In the genomic region with DNA sequence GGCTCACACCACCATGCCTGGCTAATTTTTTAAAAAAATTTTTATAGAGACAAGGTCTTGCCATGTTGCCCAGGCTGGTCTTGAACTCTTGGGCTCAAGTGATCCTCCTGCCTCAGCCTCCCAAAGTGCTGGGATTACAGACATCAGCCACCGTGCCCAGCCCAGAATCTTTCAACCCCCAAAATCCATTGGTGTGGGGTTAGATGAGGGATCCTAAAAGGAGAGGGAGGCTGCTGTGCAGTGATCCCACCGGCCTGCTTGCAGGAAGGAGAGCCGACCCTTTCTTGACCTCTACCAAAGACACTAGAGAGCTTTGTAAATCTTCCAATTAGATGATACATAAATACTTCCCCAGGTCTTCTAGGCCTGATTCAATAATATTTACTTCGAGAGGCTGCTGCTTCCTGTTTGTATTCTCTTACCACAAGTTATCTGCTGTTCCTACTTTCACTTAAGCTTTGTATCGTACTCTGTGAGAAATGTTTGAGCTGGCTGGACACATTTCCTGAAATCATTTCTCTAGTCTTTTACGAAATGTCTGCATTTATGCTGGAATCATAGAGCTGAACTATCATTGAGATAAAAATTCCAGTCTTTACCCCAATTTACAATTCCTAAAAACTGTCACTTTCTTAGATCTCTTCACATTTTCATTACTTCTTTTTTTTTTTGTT, we compare ENCODE assay signal across 8 cellular contexts. TPM values are rescaled to one million over a fixed set of nuclear protein-coding genes. Genes with fewer than 3 reads are reported as not detected.
DNase-seq lines count a peak whose midpoint lies in the region; ATAC-seq, FAIRE-seq and TF ChIP-seq lines count a peak whose summit lies in the region.

No MANE protein-coding gene starts in this region.

- H3K27me3 ChIP-seq in esophagus squamous epithelium (no peaks in the 10 kb centered on the region), sigmoid colon (no peaks in the 10 kb centered on the region)

- peaks cover 0 to 34% (median 4%) of the 10 kb centered on the region in 3 donors for H3K4me1 ChIP-seq in esophagus squamous epithelium
- H3K4me1 ChIP-seq in sigmoid colon: peaks cover 0 to 12% (median 8%) of the 10 kb centered on the region in 4 donors

- WGBS in esophagus squamous epithelium, 2 donors: 32 to 67% methylated on average over 6 of the region's 6 CpGs
- WGBS in sigmoid colon, 2 donors: 31 to 65% methylated on average over 6 of the region's 6 CpGs

- DNase-seq in RPMI7951 (ENCODE audit: low read depth) (peak; percentile 77), esophagus squamous epithelium (lab: John Stamatoyannopoulos, UW) (no peak), sigmoid colon (no peak), amniotic stem cell (lab: John Stamatoyannopoulos, UW) (no peak), NCI-H345 (lab: John Stamatoyannopoulos, UW) (no peak), D721Med (ENCODE audit: insufficient read length, low spot score) (no peak)

- H3K9me3 ChIP-seq in esophagus squamous epithelium (no peaks in the 10 kb centered on the region), sigmoid colon (no peaks in the 10 kb centered on the region)

- intact Hi-C loops in esophagus squamous epithelium (cut with DNase I) (no loop called here), sigmoid colon (cut with DNase I) (no loop called here)

- H3K27ac ChIP-seq in esophagus squamous epithelium (peak overlapping the region; percentile 42 to 85 (median 65)), sigmoid colon (peak overlapping the region; percentile 62 to 70 (median 66))

- no peak for TF ChIP-seq EP300 in sigmoid colon (IDR thresholded peaks at IDR 0.05)

- ATAC-seq in GM18861 (IDR thresholded peaks at IDR 0.05; ENCODE audit: unreplicated experiment): peak; percentile 65
- no peak for ATAC-seq in HG03469 (IDR thresholded peaks at IDR 0.05; ENCODE audit: unreplicated experiment)

- TF ChIP-seq CTCF in esophagus squamous epithelium (IDR thresholded peaks at IDR 0.05) (no peak), sigmoid colon (IDR thresholded peaks at IDR 0.05) (no peak), D721Med (IDR thresholded peaks at IDR 0.05; ENCODE audit: insufficient read depth, missing control alignments) (no peak)

- no peaks in the 10 kb centered on the region for H3K36me3 ChIP-seq in esophagus squamous epithelium
- no peaks in the 10 kb centered on the region for H3K36me3 ChIP-seq in sigmoid colon

- H3K4me3 ChIP-seq in esophagus squamous epithelium (peak overlapping the region in 1 of 4 donors; percentile 15), sigmoid colon (no peak overlapping the region)

- no peak for FAIRE-seq in D721Med (lab: Jason Lieb, UNC)

- no peak for TF ChIP-seq POLR2A in esophagus squamous epithelium (IDR thresholded peaks at IDR 0.05)
- TF ChIP-seq POLR2A in sigmoid colon (IDR thresholded peaks at IDR 0.05): no peak

RNA-seq across cellular contexts. Expression of gene IER3, which starts 49.3 kb away (rescaled TPM):
- total RNA-seq in RPMI7951 (2014; rRNA removed; shearing (Covaris generic)): 377 and 410 TPM in 2 replicates
- total RNA-seq in esophagus squamous epithelium (10 to 100 TPM; 41.4 to 87.9 (median 66.0) TPM), sigmoid colon (10 to 100 TPM; 20.1 to 65.3 (median 21.9) TPM)
- 100 to 1,000 TPM; 133 to 193 (median 153) TPM for polyA plus RNA-seq in sigmoid colon

RNA-seq across cellular contexts. Expression of gene FLOT1, which starts 51.2 kb away (rescaled TPM):
- 108 and 118 TPM in 2 replicates for total RNA-seq in RPMI7951 (2014; rRNA removed; shearing (Covaris generic))
- total RNA-seq in esophagus squamous epithelium: 10 to 100 TPM; 46.7 to 88.8 (median 64.4) TPM
- total RNA-seq in sigmoid colon: 100 to 1,000 TPM; 141 to 206 (median 160) TPM
- polyA plus RNA-seq in sigmoid colon: 100 to 1,000 TPM; 174 to 194 (median 188) TPM
